ENCODE assay signal across 8 cellular contexts in genomic region chr22:42519544-42520237, GRCh38. TPM values are rescaled to one million over a fixed set of nuclear protein-coding genes. Genes with fewer than 3 reads are reported as not detected.
DNase-seq lines count a peak whose midpoint lies in the region; ATAC-seq and TF ChIP-seq lines count a peak whose summit lies in the region.

Gene RRP7A (minus strand): TSS chr22:42519796. CDS start chr22:42519786, 10 bp downstream.

- intact Hi-C loops in esophagus muscularis mucosa (cut with DNase I): no loop called here

- H3K36me3 ChIP-seq in BLaER1 (peaks cover 30% of the 10 kb centered on the region), esophagus muscularis mucosa (peaks cover 15 to 28% (median 22%) of the 10 kb centered on the region in 4 donors), muscle layer of duodenum (ENCODE audit: control insufficient read depth in 1 of 2, insufficient read depth in 2 of 2, low read length in 2 of 2) (peaks cover 0 to 17% of the 10 kb centered on the region in 2 donors)

- TF ChIP-seq POLR2A in esophagus muscularis mucosa (IDR thresholded peaks at IDR 0.05; ENCODE audit: low read depth): peak; percentile 54

- H3K4me3 ChIP-seq in BLaER1 (peak within 1 kb of the TSS; percentile 87), esophagus muscularis mucosa (peak within 1 kb of the TSS; percentile 83 to 90 (median 87)), muscle layer of duodenum (ENCODE audit: low read depth in 1 of 2, low read length in 2 of 2) (peak within 1 kb of the TSS; percentile 59 to 83)

- no peaks in the 10 kb centered on the region for H3K9me3 ChIP-seq in BLaER1
- H3K9me3 ChIP-seq in esophagus muscularis mucosa: no peaks in the 10 kb centered on the region
- H3K9me3 ChIP-seq in muscle layer of duodenum (ENCODE audit: control insufficient read depth in 1 of 2, low read length in 2 of 2): no peaks in the 10 kb centered on the region

- peaks cover 31% of the 10 kb centered on the region for H4K20me1 ChIP-seq in BLaER1

- ATAC-seq in GM19043 (IDR thresholded peaks at IDR 0.05; ENCODE audit: low read depth, unreplicated experiment) (peak; percentile 78), HG03521 (IDR thresholded peaks at IDR 0.05; ENCODE audit: unreplicated experiment) (peak; percentile 84)

- H3K4me2 ChIP-seq in BLaER1: peak within 1 kb of the TSS; percentile 87

- no peak for TF ChIP-seq EP300 in esophagus muscularis mucosa (IDR thresholded peaks at IDR 0.05)

- TF ChIP-seq CTCF in esophagus muscularis mucosa (IDR thresholded peaks at IDR 0.05): peak in 1 of 3 experiments; percentile 27

- under 1% methylated on average over 13 of the region's 57 CpGs for WGBS in esophagus muscularis mucosa

- DNase-seq in activated T-cell treated with anti-CD3 and anti-CD28 coated beads, Interleukin-2, amount 50 U/mL, for 48 hours: peak; percentile 87 to 89
- peak; percentile 93 for DNase-seq in esophagus muscularis mucosa (ENCODE audit: extremely low spot score)
- DNase-seq in stimulated activated CD8-positive, alpha-beta memory T cell treated with anti-CD3 and anti-CD28 coated beads, Interleukin-7, amount 100 ng/mL, for 1 hour (ENCODE audit: low read depth in 2 of 2): peak; percentile 61 to 70

- H3K27me3 ChIP-seq in BLaER1 (no peaks in the 10 kb centered on the region), esophagus muscularis mucosa (no peaks in the 10 kb centered on the region), muscle layer of duodenum (ENCODE audit: low read depth, low read length) (no peaks in the 10 kb centered on the region)

- H3K27ac ChIP-seq in BLaER1 (peak within 1 kb of the TSS; percentile 93), esophagus muscularis mucosa (replicated peaks in 1 of 4) (peak within 1 kb of the TSS; percentile 73 to 83 (median 76)), muscle layer of duodenum (ENCODE audit: low read length) (no peak within 1 kb of the TSS)

- H3K4me1 ChIP-seq in BLaER1 (peaks cover 32% of the 10 kb centered on the region), esophagus muscularis mucosa (peaks cover 8 to 20% (median 14%) of the 10 kb centered on the region in 4 donors), muscle layer of duodenum (ENCODE audit: control insufficient read depth in 1 of 2, insufficient read depth in 2 of 2, low read length in 2 of 2) (peaks cover 0 to 6% of the 10 kb centered on the region in 2 donors)

- peak within 1 kb of the TSS; percentile 94 for H3K9ac ChIP-seq in BLaER1

TF ChIP-seq in PFSK-1, 5 proteins besides CTCF, POLR2A, EP300 and RAD21:
- TF ChIP-seq TAF1 (IDR thresholded peaks at IDR 0.05; ENCODE audit: borderline replicate concordance, insufficient read depth, low read length) (peak; percentile 63; the same call in 1 of the 2 replicates), POLR2AphosphoS5 (IDR thresholded peaks at IDR 0.05; ENCODE audit: low read depth, low read length) (peak; percentile 73; the same call in 1 of the 2 replicates), REST (IDR thresholded peaks at IDR 0.05; ENCODE audit: insufficient read depth in 1 of 2, low read depth in 2 of 2, low read length in 2 of 2) (no peak)

RNA-seq across cellular contexts. Expression of gene RRP7A, which starts in this region (rescaled TPM):
- 78.7 TPM for polyA plus RNA-seq in PFSK-1 (2012; ENCODE audit: insufficient read length, low read depth)
- 10 to 100 TPM; 26.2 to 26.5 (median 26.4) TPM for total RNA-seq in esophagus muscularis mucosa
